Comparison of ENCODE assay signal across 26 cellular contexts in the genomic region with DNA sequence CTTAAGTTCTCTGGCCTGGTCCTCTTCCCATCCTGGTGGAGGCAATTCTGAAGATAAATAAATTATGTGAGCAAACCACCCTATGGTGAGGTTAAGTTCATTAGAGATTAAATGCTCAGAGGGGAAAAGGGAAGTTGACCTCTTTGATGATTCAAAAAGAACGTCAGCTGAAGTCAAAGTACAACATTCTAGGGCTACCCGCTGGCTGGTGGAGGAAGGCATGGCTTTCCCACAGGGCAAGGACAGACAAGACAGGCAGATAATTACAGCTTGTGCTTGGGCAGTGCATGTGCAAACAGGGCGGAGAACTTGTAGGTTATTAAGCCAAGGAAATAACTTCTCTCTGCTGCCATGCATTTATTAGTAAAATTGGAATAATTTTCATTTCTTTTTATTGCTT.
"Had no signal": no experiment of that assay in that cellular context is flagged by ENCODE, and none has a peak within 500 bp of the region (broad histone marks: within the 10 kb centered on the region; RNA-seq: fewer than 3 reads in every experiment).

No MANE protein-coding gene starts in this region.

- H3K36me3 ChIP-seq: left lung, prostate gland, thoracic aorta, upper lobe of right lung had no signal

- H3K4me3 ChIP-seq: body of pancreas, left lung, prostate gland, thoracic aorta, upper lobe of right lung had no signal

- H3K9me3 ChIP-seq: body of pancreas, left lung, prostate gland, thoracic aorta, upper lobe of right lung had no signal

- H3K27me3 ChIP-seq: body of pancreas, left lung, upper lobe of right lung had no signal

- FAIRE-seq: colon, endometrium, frontal cortex, kidney had no signal

- H3K4me1 ChIP-seq: body of pancreas, left lung, prostate gland, upper lobe of right lung had no signal

- DNase-seq: activated CD4-positive, alpha-beta memory T cell treated with anti-CD3 and anti-CD28 coated beads, Interleukin-2, amount 10 ng/mL, durations not matched to agents 7 days and 5 days; activated CD4-positive, alpha-beta T cell treated with anti-CD3 and anti-CD28 coated beads for 48 hours; activated CD4-positive, CD25-positive, alpha-beta regulatory T cell; activated CD8-positive, alpha-beta memory T cell treated with anti-CD3 and anti-CD28 coated beads, Interleukin-2, amount 10 ng/mL, durations not matched to agents 7 days and 5 days; activated naive CD4-positive, alpha-beta T cell; activated naive CD8-positive, alpha-beta T cell treated with anti-CD3 and anti-CD28 coated beads, Interleukin-2, amount 10 ng/mL, durations not matched to agents 7 days and 5 days; activated T-cell treated with anti-CD3 and anti-CD28 coated beads, Interleukin-2, amount 50 U/mL, for 1 hour; amygdala; body of pancreas; caudate nucleus; erythroblast; head of caudate nucleus; kidney; left lung; occipital lobe; right cardiac atrium; stimulated activated CD4-positive, alpha-beta T cell treated with anti-CD3 and anti-CD28 coated beads, Interleukin-15, amount 100 ng/mL, for 24 hours; stimulated activated CD4-positive, alpha-beta T cell treated with anti-CD3 and anti-CD28 coated beads, Interleukin-2, amount 100 ng/mL, for 48 hours; T-helper 9 cell; upper lobe of right lung had no signal

- H3K27ac ChIP-seq: body of pancreas, left lung, thoracic aorta, upper lobe of right lung had no signal

- ATAC-seq: activated CD8-positive, alpha-beta memory T cell treated with anti-CD3 and anti-CD28 coated beads, Interleukin-2, amount 10 ng/mL, durations not matched to agents 7 days and 5 days; activated T-helper 17 cell treated with anti-CD3 and anti-CD28 coated beads, Interleukin-2, amount 50 U/mL, for 72 hours; body of pancreas; left lung; right cardiac atrium; upper lobe of right lung had no signal
